In genomic region chr13:20703785-20704458, GRCh38 we compare ENCODE assay signal across 8 cellular contexts. TPM values are rescaled to one million over a fixed set of nuclear protein-coding genes. Genes with fewer than 3 reads are reported as not detected.
DNase-seq lines count a peak whose midpoint lies in the region; ATAC-seq and TF ChIP-seq lines count a peak whose summit lies in the region.

No MANE protein-coding gene starts in this region.

- 0% methylated on average over 8 of the region's 96 CpGs for WGBS in SK-N-SH (ENCODE audit: low lambda C conversion rate)
- WGBS in aorta, 2 donors: 1% methylated on average over 43 to 96 of the region's 96 CpGs

- peak; percentile 20 for TF ChIP-seq CTCF in GM06990 (IDR thresholded peaks at IDR 0.05; ENCODE audit: insufficient read depth, low read length, poor library complexity, severe bottlenecking)
- peak; percentile 49 for TF ChIP-seq CTCF in SK-N-SH (IDR thresholded peaks at IDR 0.05)

- no peaks in the 10 kb centered on the region for H3K79me2 ChIP-seq in SK-N-SH (ENCODE audit: insufficient read depth)

- no peak for TF ChIP-seq RAD21 in SK-N-SH (IDR thresholded peaks at IDR 0.05; ENCODE audit: low read length)

- intact Hi-C loops in left cardiac atrium (cut with DNase I) (no loop called here), aorta (cut with DNase I) (loop anchor here (10.0 kb wide), 3 partner anchors 139 to 209 kb away; partner anchors contain the start of genes IFT88 (in 1 of the 2) and XPO4 (in 1 of the 2))

- H3K36me3 ChIP-seq in GM06990 (ENCODE audit: control insufficient read depth, insufficient read depth, low read length) (no peaks in the 10 kb centered on the region), SK-N-SH (replicated peaks in 1 of 2; ENCODE audit: control insufficient read depth in 1 of 2, insufficient read depth in 2 of 2, low read length in 1 of 2) (no peaks in the 10 kb centered on the region), aorta (ENCODE audit: control insufficient read depth in 1 of 2, insufficient read depth in 2 of 2, low read length in 1 of 2) (no peaks in the 10 kb centered on the region)

- H3K36me3 Mint-ChIP-seq in activated naive CD4-positive, alpha-beta T cell treated with anti-CD3 and anti-CD28 coated beads, Interleukin-2, amount 50 U/mL, for 72 hours: no peaks in the 10 kb centered on the region

- POLR2A ChIA-PET in SK-N-SH (lab: Yijun Ruan, JAX): interaction anchor here (1.0 kb wide), 1 partner anchor 900 kb away, joined by 3 read pairs; the partner anchor contains the start of gene MICU2

- ATAC-seq in GM21717 (IDR thresholded peaks at IDR 0.05; ENCODE audit: unreplicated experiment) (peak; percentile 83), left cardiac atrium (peak; percentile 91 to 93), aorta (ENCODE audit: low FRiP score) (peak; percentile 80)
- ATAC-seq in activated naive CD4-positive, alpha-beta T cell treated with anti-CD3 and anti-CD28 coated beads, Interleukin-2, amount 50 U/mL, for 72 hours: peak; percentile 89 to 93

- no peak overlapping the region for H3K9ac ChIP-seq in SK-N-SH

- CTCF ChIA-PET in SK-N-SH (lab: Yijun Ruan, JAX): interaction anchor here (0.7 to 1.5 kb wide), 9 partner anchors 11 to 221 kb away, joined by 3 to 8 read pairs (median 4); no protein-coding TSS in a partner anchor

- no peaks in the 10 kb centered on the region for H3K9me2 ChIP-seq in SK-N-SH

- H3K4me3 ChIP-seq in GM06990 (replicated peaks; ENCODE audit: low read depth, low read length) (peak overlapping the region; percentile 69), SK-N-SH (ENCODE audit: low read depth in 2 of 2, low read length in 1 of 2) (peak overlapping the region; percentile 53 to 70; a peak in 3 of 4 replicates), aorta (ENCODE audit: low read length in 2 of 2) (peak overlapping the region; percentile 79 to 91)
- H3K4me3 ChIP-seq in Jurkat, Clone E6-1 (ENCODE audit: low read length): peak overlapping the region; percentile 64

- no peak overlapping the region for H3K27ac Mint-ChIP-seq in activated naive CD4-positive, alpha-beta T cell treated with anti-CD3 and anti-CD28 coated beads, Interleukin-2, amount 50 U/mL, for 72 hours

- no peak for TF ChIP-seq EP300 in SK-N-SH (IDR thresholded peaks at IDR 0.05; ENCODE audit: borderline replicate concordance in 1 of 2, low read depth in 1 of 2, low read length in 1 of 2)

- H4K20me1 ChIP-seq in SK-N-SH (ENCODE audit: insufficient read depth): no peaks in the 10 kb centered on the region

- H3K27me3 ChIP-seq in GM06990 (replicated peaks; ENCODE audit: control insufficient read depth, insufficient read depth, low read length) (no peaks in the 10 kb centered on the region), SK-N-SH (ENCODE audit: insufficient read depth) (no peaks in the 10 kb centered on the region), aorta (ENCODE audit: control insufficient read depth in 1 of 2, insufficient read depth in 2 of 2, low read length in 1 of 2) (no peaks in the 10 kb centered on the region)

- no peak overlapping the region for H3K4me2 ChIP-seq in SK-N-SH

- H2AFZ ChIP-seq in SK-N-SH (ENCODE audit: low read depth): no peak overlapping the region

- H3K9me3 Mint-ChIP-seq in activated naive CD4-positive, alpha-beta T cell treated with anti-CD3 and anti-CD28 coated beads, Interleukin-2, amount 50 U/mL, for 72 hours: no peaks in the 10 kb centered on the region

- DNase-seq in GM06990 (ENCODE audit: extremely low read depth, insufficient read length): peak; percentile 88
- DNase-seq in Jurkat, Clone E6-1 (ENCODE audit: low read depth, low spot score): peak; percentile 69
- peak; percentile 95 for DNase-seq in SK-N-SH
- peak; percentile 74 to 75 for DNase-seq in activated naive CD4-positive, alpha-beta T cell treated with anti-CD3 and anti-CD28 coated beads, Interleukin-2, amount 50 U/mL, for 72 hours (ENCODE audit: low spot score in 2 of 2)
- peak; percentile 81 for DNase-seq in left cardiac atrium
- DNase-seq in putamen (ENCODE audit: low spot score): peak; percentile 68
- peak; percentile 83 to 91 for DNase-seq in aorta

- no peaks in the 10 kb centered on the region for H3K9me3 ChIP-seq in SK-N-SH
- no peaks in the 10 kb centered on the region for H3K9me3 ChIP-seq in aorta (ENCODE audit: control insufficient read depth, low read length)

- H3K27ac ChIP-seq in SK-N-SH (ENCODE audit: low read depth in 2 of 2, low read length in 1 of 2) (no peak overlapping the region), aorta (ENCODE audit: low read depth in 1 of 2, low read length in 2 of 2) (no peak overlapping the region)

- peaks cover 8% of the 10 kb centered on the region for H3F3A ChIP-seq in SK-N-SH (replicated peaks; ENCODE audit: insufficient read depth)

- H3K4me1 ChIP-seq in SK-N-SH (ENCODE audit: control insufficient read depth in 1 of 2, insufficient read depth in 2 of 2, low read depth in 1 of 2, low read length in 1 of 2) (peaks cover 5 to 9% of the 10 kb centered on the region in 2 experiments; a peak in 2 of 4 replicates), aorta (ENCODE audit: control insufficient read depth in 1 of 2, insufficient read depth in 2 of 2, low read length in 2 of 2) (no peaks in the 10 kb centered on the region)

TF ChIP-seq in SK-N-SH, 30 proteins besides CTCF, POLR2A, EP300 and RAD21:
- no peak for TF ChIP-seq GATA2 (CRISPR knock-in tag; IDR thresholded peaks at IDR 0.05)
- TF ChIP-seq CHD2 (IDR thresholded peaks at IDR 0.05; ENCODE audit: low read length, partially characterized antibody): peak; percentile 7
- TF ChIP-seq TAF1 (IDR thresholded peaks at IDR 0.05; ENCODE audit: borderline replicate concordance, low read depth, low read length): peak; percentile 26; the same call in 1 of the 2 replicates
- TF ChIP-seq SMC3 (IDR thresholded peaks at IDR 0.05; ENCODE audit: low read depth, low read length): peak; percentile 34
- no peak for TF ChIP-seq POLR2AphosphoS5 (IDR thresholded peaks at IDR 0.05; ENCODE audit: low read depth, low read length)
- TF ChIP-seq MXI1 (IDR thresholded peaks at IDR 0.05; ENCODE audit: low read depth, low read length): peak; percentile 55; the same call in 1 of the 2 replicates
- peak; percentile 54 for TF ChIP-seq NRF1 (IDR thresholded peaks at IDR 0.05; ENCODE audit: low read depth, low read length)
TF ChIP-seq in SK-N-SH: peak in this region for 5.

RNA-seq across cellular contexts. Expression of gene IL17D, which starts 0.4 kb away (rescaled TPM):
- polyA plus RNA-seq in Jurkat, Clone E6-1 (2012; ENCODE audit: insufficient read depth, insufficient read length): 8.5 TPM
- polyA plus RNA-seq in SK-N-SH (2012; rRNA removed) (1.6 and 2.3 TPM in 2 replicates), aorta (1 to 10 TPM; 2.9 to 5.5 TPM)
- polyA plus RNA-seq in SK-N-SH (2012; cell fraction: cytosol; rRNA removed): 1.9 and 2.8 TPM in 2 replicates
- polyA plus RNA-seq in SK-N-SH (2012; cell fraction: nucleus; rRNA removed): 1.7 and 1.9 TPM in 2 replicates
- under 1 TPM; 0.16 to 0.41 TPM for total RNA-seq in activated naive CD4-positive, alpha-beta T cell treated with anti-CD3 and anti-CD28 coated beads, Interleukin-2, amount 50 U/mL, for 72 hours
- total RNA-seq in left cardiac atrium (1 to 10 TPM; 1.8 to 3.2 TPM), aorta (1 to 10 TPM; 3.0 to 9.2 TPM)

Comparison
In these comparisons a context has a peak if more than half of its experiments do, and no peak if none do; other contexts are left out.
1. intact Hi-C loops: an anchor here in aorta (10.0 kb wide); none called in left cardiac atrium.